1 cellular context compared by ENCODE assay signal in the genomic region with DNA sequence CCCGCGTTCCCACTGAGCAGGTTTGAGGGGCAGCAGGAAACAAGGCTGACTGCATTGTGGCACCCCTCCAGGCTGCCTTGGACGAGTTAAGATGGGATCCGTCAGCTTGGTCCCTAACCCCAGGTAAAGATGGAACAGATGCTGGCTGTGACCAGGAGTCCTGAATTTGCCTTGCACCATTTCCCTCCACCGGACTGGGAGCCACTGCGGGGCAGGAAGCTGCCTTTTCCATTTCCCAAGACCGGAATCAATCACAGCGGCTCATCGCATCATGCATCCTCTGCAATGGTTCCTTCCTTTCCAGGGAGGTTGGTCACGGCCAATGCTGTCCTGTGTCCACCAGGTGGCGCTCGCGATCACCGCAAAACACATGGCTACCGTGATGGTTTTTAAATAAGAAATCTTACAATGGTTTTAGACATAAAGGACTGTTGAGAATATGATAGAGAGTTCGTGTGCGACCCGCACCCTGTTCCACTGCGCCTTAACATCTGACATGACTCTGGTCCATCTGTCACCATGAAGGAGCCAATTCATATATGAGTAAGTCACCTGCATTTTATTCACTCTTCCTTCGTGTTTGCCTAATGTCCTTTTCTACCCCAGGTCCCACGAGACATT.
TF ChIP-seq lines count a peak whose summit lies in the region.

No MANE protein-coding gene starts in this region.

TF ChIP-seq in HepG2, 621 proteins besides CTCF, POLR2A, EP300 and RAD21 (continued from another document and continues in another):
- TF ChIP-seq, protein P1, sequence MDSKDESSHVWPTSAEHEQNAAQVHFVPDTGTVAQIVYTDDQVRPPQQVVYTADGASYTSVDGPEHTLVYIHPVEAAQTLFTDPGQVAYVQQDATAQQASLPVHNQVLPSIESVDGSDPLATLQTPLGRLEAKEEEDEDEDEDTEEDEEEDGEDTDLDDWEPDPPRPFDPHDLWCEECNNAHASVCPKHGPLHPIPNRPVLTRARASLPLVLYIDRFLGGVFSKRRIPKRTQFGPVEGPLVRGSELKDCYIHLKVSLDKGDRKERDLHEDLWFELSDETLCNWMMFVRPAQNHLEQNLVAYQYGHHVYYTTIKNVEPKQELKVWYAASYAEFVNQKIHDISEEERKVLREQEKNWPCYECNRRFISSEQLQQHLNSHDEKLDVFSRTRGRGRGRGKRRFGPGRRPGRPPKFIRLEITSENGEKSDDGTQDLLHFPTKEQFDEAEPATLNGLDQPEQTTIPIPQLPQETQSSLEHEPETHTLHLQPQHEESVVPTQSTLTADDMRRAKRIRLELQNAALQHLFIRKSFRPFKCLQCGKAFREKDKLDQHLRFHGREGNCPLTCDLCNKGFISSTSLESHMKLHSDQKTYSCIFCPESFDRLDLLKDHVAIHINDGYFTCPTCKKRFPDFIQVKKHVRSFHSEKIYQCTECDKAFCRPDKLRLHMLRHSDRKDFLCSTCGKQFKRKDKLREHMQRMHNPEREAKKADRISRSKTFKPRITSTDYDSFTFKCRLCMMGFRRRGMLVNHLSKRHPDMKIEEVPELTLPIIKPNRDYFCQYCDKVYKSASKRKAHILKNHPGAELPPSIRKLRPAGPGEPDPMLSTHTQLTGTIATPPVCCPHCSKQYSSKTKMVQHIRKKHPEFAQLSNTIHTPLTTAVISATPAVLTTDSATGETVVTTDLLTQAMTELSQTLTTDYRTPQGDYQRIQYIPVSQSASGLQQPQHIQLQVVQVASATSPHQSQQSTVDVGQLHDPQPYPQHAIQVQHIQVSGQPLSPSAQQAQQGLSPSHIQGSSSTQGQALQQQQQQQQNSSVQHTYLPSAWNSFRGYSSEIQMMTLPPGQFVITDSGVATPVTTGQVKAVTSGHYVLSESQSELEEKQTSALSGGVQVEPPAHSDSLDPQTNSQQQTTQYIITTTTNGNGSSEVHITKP (CRISPR knock-in tag; IDR thresholded peaks at IDR 0.05; ENCODE audit: low read depth): no peak
- TF ChIP-seq, protein P2, sequence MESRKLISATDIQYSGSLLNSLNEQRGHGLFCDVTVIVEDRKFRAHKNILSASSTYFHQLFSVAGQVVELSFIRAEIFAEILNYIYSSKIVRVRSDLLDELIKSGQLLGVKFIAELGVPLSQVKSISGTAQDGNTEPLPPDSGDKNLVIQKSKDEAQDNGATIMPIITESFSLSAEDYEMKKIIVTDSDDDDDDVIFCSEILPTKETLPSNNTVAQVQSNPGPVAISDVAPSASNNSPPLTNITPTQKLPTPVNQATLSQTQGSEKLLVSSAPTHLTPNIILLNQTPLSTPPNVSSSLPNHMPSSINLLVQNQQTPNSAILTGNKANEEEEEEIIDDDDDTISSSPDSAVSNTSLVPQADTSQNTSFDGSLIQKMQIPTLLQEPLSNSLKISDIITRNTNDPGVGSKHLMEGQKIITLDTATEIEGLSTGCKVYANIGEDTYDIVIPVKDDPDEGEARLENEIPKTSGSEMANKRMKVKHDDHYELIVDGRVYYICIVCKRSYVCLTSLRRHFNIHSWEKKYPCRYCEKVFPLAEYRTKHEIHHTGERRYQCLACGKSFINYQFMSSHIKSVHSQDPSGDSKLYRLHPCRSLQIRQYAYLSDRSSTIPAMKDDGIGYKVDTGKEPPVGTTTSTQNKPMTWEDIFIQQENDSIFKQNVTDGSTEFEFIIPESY (CRISPR knock-in tag; IDR thresholded peaks at IDR 0.05): 0 out of 2 replicates have a peak, but pooled peaks have one; percentile 21
- TF ChIP-seq, protein P3, sequence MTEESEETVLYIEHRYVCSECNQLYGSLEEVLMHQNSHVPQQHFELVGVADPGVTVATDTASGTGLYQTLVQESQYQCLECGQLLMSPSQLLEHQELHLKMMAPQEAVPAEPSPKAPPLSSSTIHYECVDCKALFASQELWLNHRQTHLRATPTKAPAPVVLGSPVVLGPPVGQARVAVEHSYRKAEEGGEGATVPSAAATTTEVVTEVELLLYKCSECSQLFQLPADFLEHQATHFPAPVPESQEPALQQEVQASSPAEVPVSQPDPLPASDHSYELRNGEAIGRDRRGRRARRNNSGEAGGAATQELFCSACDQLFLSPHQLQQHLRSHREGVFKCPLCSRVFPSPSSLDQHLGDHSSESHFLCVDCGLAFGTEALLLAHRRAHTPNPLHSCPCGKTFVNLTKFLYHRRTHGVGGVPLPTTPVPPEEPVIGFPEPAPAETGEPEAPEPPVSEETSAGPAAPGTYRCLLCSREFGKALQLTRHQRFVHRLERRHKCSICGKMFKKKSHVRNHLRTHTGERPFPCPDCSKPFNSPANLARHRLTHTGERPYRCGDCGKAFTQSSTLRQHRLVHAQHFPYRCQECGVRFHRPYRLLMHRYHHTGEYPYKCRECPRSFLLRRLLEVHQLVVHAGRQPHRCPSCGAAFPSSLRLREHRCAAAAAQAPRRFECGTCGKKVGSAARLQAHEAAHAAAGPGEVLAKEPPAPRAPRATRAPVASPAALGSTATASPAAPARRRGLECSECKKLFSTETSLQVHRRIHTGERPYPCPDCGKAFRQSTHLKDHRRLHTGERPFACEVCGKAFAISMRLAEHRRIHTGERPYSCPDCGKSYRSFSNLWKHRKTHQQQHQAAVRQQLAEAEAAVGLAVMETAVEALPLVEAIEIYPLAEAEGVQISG (CRISPR knock-in tag; IDR thresholded peaks at IDR 0.05): no peak
- TF ChIP-seq, protein P4, sequence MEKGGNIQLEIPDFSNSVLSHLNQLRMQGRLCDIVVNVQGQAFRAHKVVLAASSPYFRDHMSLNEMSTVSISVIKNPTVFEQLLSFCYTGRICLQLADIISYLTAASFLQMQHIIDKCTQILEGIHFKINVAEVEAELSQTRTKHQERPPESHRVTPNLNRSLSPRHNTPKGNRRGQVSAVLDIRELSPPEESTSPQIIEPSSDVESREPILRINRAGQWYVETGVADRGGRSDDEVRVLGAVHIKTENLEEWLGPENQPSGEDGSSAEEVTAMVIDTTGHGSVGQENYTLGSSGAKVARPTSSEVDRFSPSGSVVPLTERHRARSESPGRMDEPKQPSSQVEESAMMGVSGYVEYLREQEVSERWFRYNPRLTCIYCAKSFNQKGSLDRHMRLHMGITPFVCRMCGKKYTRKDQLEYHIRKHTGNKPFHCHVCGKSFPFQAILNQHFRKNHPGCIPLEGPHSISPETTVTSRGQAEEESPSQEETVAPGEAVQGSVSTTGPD (CRISPR knock-in tag; IDR thresholded peaks at IDR 0.05): no peak
- TF ChIP-seq MTA3 (CRISPR knock-in tag; IDR thresholded peaks at IDR 0.05) (no peak), BRD4 (CRISPR knock-in tag; IDR thresholded peaks at IDR 0.05) (no peak), ZFY (CRISPR knock-in tag; IDR thresholded peaks at IDR 0.05) (no peak), HOXA3 (CRISPR knock-in tag; IDR thresholded peaks at IDR 0.05) (no peak), ZNF782 (CRISPR knock-in tag; IDR thresholded peaks at IDR 0.05; ENCODE audit: borderline replicate concordance) (no peak), TAF15 (IDR thresholded peaks at IDR 0.05; ENCODE audit: low read depth, low read length, poor library complexity, severe bottlenecking) (no peak), STAG1 (CRISPR knock-in tag; IDR thresholded peaks at IDR 0.05) (peak; percentile 95), POLR2G (IDR thresholded peaks at IDR 0.05; ENCODE audit: low read depth, low read length) (no peak), ZNF331 (CRISPR knock-in tag; IDR thresholded peaks at IDR 0.05) (peak; percentile 37; the same call in 1 of the 2 replicates), ZIK1 (CRISPR knock-in tag; IDR thresholded peaks at IDR 0.05; ENCODE audit: borderline replicate concordance, low read depth) (no peak)
- TF ChIP-seq, protein P5, sequence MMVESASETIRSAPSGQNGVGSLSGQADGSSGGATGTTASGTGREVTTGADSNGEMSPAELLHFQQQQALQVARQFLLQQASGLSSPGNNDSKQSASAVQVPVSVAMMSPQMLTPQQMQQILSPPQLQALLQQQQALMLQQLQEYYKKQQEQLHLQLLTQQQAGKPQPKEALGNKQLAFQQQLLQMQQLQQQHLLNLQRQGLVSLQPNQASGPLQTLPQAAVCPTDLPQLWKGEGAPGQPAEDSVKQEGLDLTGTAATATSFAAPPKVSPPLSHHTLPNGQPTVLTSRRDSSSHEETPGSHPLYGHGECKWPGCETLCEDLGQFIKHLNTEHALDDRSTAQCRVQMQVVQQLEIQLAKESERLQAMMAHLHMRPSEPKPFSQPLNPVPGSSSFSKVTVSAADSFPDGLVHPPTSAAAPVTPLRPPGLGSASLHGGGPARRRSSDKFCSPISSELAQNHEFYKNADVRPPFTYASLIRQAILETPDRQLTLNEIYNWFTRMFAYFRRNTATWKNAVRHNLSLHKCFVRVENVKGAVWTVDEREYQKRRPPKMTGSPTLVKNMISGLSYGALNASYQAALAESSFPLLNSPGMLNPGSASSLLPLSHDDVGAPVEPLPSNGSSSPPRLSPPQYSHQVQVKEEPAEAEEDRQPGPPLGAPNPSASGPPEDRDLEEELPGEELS (CRISPR knock-in tag; IDR thresholded peaks at IDR 0.05): no peak
- TF ChIP-seq, protein P6, sequence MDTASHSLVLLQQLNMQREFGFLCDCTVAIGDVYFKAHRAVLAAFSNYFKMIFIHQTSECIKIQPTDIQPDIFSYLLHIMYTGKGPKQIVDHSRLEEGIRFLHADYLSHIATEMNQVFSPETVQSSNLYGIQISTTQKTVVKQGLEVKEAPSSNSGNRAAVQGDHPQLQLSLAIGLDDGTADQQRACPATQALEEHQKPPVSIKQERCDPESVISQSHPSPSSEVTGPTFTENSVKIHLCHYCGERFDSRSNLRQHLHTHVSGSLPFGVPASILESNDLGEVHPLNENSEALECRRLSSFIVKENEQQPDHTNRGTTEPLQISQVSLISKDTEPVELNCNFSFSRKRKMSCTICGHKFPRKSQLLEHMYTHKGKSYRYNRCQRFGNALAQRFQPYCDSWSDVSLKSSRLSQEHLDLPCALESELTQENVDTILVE (CRISPR knock-in tag; IDR thresholded peaks at IDR 0.05): no peak
- TF ChIP-seq, protein P7, sequence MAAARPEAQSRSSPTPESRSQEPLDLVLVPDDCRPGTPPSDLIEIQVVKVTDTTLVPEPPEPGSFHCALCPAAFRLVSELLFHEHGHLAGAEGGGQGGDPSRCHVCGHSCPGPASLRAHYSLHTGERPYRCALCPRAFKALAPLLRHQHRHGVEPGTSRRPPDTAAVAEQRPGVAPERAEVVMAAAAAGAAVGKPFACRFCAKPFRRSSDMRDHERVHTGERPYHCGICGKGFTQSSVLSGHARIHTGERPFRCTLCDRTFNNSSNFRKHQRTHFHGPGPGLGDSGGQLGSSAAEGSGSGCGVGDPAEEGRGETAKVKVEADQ (CRISPR knock-in tag; IDR thresholded peaks at IDR 0.05; ENCODE audit: borderline replicate concordance): no peak
- TF ChIP-seq, protein P8, sequence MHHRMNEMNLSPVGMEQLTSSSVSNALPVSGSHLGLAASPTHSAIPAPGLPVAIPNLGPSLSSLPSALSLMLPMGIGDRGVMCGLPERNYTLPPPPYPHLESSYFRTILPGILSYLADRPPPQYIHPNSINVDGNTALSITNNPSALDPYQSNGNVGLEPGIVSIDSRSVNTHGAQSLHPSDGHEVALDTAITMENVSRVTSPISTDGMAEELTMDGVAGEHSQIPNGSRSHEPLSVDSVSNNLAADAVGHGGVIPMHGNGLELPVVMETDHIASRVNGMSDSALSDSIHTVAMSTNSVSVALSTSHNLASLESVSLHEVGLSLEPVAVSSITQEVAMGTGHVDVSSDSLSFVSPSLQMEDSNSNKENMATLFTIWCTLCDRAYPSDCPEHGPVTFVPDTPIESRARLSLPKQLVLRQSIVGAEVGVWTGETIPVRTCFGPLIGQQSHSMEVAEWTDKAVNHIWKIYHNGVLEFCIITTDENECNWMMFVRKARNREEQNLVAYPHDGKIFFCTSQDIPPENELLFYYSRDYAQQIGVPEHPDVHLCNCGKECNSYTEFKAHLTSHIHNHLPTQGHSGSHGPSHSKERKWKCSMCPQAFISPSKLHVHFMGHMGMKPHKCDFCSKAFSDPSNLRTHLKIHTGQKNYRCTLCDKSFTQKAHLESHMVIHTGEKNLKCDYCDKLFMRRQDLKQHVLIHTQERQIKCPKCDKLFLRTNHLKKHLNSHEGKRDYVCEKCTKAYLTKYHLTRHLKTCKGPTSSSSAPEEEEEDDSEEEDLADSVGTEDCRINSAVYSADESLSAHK (CRISPR knock-in tag; IDR thresholded peaks at IDR 0.05; ENCODE audit: borderline replicate concordance): no peak
- TF ChIP-seq, protein P9, sequence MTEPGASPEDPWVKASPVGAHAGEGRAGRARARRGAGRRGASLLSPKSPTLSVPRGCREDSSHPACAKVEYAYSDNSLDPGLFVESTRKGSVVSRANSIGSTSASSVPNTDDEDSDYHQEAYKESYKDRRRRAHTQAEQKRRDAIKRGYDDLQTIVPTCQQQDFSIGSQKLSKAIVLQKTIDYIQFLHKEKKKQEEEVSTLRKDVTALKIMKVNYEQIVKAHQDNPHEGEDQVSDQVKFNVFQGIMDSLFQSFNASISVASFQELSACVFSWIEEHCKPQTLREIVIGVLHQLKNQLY (CRISPR knock-in tag; IDR thresholded peaks at IDR 0.05): no peak
- TF ChIP-seq, protein P10, sequence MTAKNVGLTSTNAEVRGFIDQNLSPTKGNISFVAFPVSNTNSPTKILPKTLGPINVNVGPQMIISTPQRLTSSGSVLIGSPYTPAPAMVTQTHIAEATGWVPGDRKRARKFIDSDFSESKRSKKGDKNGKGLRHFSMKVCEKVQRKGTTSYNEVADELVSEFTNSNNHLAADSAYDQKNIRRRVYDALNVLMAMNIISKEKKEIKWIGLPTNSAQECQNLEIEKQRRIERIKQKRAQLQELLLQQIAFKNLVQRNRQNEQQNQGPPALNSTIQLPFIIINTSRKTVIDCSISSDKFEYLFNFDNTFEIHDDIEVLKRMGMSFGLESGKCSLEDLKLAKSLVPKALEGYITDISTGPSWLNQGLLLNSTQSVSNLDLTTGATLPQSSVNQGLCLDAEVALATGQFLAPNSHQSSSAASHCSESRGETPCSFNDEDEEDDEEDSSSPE (CRISPR knock-in tag; IDR thresholded peaks at IDR 0.05): no peak
- TF ChIP-seq, protein P11, sequence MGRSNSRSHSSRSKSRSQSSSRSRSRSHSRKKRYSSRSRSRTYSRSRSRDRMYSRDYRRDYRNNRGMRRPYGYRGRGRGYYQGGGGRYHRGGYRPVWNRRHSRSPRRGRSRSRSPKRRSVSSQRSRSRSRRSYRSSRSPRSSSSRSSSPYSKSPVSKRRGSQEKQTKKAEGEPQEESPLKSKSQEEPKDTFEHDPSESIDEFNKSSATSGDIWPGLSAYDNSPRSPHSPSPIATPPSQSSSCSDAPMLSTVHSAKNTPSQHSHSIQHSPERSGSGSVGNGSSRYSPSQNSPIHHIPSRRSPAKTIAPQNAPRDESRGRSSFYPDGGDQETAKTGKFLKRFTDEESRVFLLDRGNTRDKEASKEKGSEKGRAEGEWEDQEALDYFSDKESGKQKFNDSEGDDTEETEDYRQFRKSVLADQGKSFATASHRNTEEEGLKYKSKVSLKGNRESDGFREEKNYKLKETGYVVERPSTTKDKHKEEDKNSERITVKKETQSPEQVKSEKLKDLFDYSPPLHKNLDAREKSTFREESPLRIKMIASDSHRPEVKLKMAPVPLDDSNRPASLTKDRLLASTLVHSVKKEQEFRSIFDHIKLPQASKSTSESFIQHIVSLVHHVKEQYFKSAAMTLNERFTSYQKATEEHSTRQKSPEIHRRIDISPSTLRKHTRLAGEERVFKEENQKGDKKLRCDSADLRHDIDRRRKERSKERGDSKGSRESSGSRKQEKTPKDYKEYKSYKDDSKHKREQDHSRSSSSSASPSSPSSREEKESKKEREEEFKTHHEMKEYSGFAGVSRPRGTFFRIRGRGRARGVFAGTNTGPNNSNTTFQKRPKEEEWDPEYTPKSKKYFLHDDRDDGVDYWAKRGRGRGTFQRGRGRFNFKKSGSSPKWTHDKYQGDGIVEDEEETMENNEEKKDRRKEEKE (IDR thresholded peaks at IDR 0.05): no peak
- TF ChIP-seq, protein P12, sequence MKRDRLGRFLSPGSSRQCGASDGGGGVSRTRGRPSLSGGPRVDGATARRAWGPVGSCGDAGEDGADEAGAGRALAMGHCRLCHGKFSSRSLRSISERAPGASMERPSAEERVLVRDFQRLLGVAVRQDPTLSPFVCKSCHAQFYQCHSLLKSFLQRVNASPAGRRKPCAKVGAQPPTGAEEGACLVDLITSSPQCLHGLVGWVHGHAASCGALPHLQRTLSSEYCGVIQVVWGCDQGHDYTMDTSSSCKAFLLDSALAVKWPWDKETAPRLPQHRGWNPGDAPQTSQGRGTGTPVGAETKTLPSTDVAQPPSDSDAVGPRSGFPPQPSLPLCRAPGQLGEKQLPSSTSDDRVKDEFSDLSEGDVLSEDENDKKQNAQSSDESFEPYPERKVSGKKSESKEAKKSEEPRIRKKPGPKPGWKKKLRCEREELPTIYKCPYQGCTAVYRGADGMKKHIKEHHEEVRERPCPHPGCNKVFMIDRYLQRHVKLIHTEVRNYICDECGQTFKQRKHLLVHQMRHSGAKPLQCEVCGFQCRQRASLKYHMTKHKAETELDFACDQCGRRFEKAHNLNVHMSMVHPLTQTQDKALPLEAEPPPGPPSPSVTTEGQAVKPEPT (CRISPR knock-in tag; IDR thresholded peaks at IDR 0.05; ENCODE audit: low read depth): no peak
